In genomic region chr22:26287382-26288228, GRCh38 we compare ENCODE assay signal across 1 cellular context.
TF ChIP-seq lines count a peak whose summit lies in the region.

No MANE protein-coding gene starts in this region.

TF ChIP-seq in HepG2, 621 proteins besides CTCF, POLR2A, EP300 and RAD21 (continued from another document):
- peak; percentile 64 for TF ChIP-seq MAFF (IDR thresholded peaks at IDR 0.05; ENCODE audit: low read depth, low read length)
- no peak for TF ChIP-seq ZNF75D (CRISPR knock-in tag; IDR thresholded peaks at IDR 0.05; ENCODE audit: borderline replicate concordance)
TF ChIP-seq in HepG2: peak in this region for 2.
